Comparison of ENCODE assay signal across 16 cellular contexts in the genomic region with DNA sequence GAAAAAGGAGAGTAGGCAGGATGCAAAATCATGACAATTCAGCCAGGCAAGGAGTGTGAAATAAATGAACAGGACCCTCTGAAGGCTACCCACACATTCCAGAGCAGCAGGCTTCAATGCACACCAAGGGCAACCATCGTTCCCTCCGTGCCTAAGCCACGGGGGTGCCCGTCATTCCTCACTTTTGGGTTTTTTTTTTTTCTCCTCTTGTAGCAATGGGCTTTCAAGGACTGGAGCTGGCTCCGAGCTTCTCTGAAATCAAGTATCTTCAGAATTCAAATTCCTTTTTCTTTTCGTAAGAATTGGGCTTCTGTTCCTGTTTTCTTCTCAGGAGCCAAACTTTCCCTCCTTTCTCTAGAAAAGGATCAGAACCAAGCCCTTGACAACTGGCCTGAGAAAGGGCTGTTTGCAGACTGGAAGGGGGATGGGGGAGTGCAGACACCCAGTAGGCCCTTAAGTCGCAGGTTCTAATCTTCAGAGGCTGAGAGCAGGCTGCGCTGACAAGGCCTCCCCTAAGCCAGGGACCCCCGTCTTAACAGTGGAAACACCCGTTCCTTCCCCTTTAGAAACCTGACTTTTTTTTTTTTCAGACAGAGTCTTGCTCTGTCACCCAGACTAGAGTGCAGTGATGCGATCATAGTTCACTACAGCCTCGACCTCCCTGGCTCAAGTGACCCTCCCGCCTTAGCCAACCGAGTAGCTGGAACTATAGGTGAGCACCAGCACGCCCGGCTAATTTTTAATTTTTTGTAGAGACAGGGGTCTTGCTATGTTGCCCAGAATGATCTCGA. TPM values are rescaled to one million over a fixed set of nuclear protein-coding genes. Genes with fewer than 3 reads are reported as not detected.
DNase-seq lines count a peak whose midpoint lies in the region; ATAC-seq and TF ChIP-seq lines count a peak whose summit lies in the region.
"Had no signal": no experiment of that assay in that cellular context is flagged by ENCODE, and none has a peak within 500 bp of the region (broad histone marks: within the 10 kb centered on the region; RNA-seq: fewer than 3 reads in every experiment).

No MANE protein-coding gene starts in this region.

- no peak for ATAC-seq in left ventricle myocardium superior
- ATAC-seq in upper lobe of right lung = no peak
- ATAC-seq in GM19023 (IDR thresholded peaks at IDR 0.05; ENCODE audit: unreplicated experiment) = no peak
- ATAC-seq: activated naive CD4-positive, alpha-beta T cell treated with anti-CD3 and anti-CD28 coated beads, Interleukin-2, amount 50 U/mL, for 72 hours had no signal

- peaks cover 16% of the 10 kb centered on the region for H3K4me1 Mint-ChIP-seq in endothelial cell (ENCODE audit: unreplicated experiment)

- H3K36me3 Mint-ChIP-seq in endothelial cell (ENCODE audit: low read depth, unreplicated experiment) = no peaks in the 10 kb centered on the region
- H3K36me3 Mint-ChIP-seq: activated naive CD4-positive, alpha-beta T cell treated with anti-CD3 and anti-CD28 coated beads, Interleukin-2, amount 50 U/mL, for 72 hours had no signal

- peaks cover 13% of the 10 kb centered on the region for H3K27me3 Mint-ChIP-seq in endothelial cell (ENCODE audit: unreplicated experiment)
- H3K27me3 Mint-ChIP-seq: activated CD4-positive, alpha-beta memory T cell treated with anti-CD3 and anti-CD28 coated beads, Interleukin-2, amount 10 ng/mL, durations not matched to agents 7 days and 5 days had no signal

- peak overlapping the region; percentile 83 for H3K27ac Mint-ChIP-seq in endothelial cell (ENCODE audit: unreplicated experiment)
- H3K27ac Mint-ChIP-seq: activated CD4-positive, alpha-beta memory T cell treated with anti-CD3 and anti-CD28 coated beads, Interleukin-2, amount 10 ng/mL, durations not matched to agents 7 days and 5 days; T-helper 1 cell treated with Interleukin-12 subunit alpha and Interleukin-12 subunit beta and Interleukin-4 antibody, amounts not matched to agents 30 μg/mL and 1 μg/mL, for 36 hours had no signal

- DNase-seq in cardiac septum (ENCODE audit: low spot score) (peak; percentile 20), left ventricle myocardium superior (no peak), endothelial cell (ENCODE audit: low spot score) (no peak), osteoblast (ENCODE audit: insufficient read length, low spot score, missing footprints) (peak; percentile 66), upper lobe of right lung (no peak), dermis blood vessel endothelial cell (no peak), NOMO-1 treated with dmso at 0.1 percent for 144 hours (lab: John Stamatoyannopoulos, UW; ENCODE audit: unreplicated experiment) (no peak)
- DNase-seq: activated CD4-positive, alpha-beta memory T cell treated with anti-CD3 and anti-CD28 coated beads, Interleukin-2, amount 10 ng/mL, durations not matched to agents 7 days and 5 days; effector CD4-positive, alpha-beta T cell; MV-4-11; NCI-H2227 treated with DMSO at 0.1 percent for 48 hours; stimulated activated CD4-positive, alpha-beta T cell treated with anti-CD3 and anti-CD28 coated beads, Interleukin-4, amount 100 ng/mL, for 4 hours; substantia nigra had no signal

- H3K4me1 ChIP-seq in osteoblast (ENCODE audit: insufficient read depth, low read length) (peaks cover 21% of the 10 kb centered on the region), upper lobe of right lung (peaks cover 77% of the 10 kb centered on the region)

- no peak overlapping the region for H2AFZ ChIP-seq in osteoblast (ENCODE audit: low read length)

- no peaks in the 10 kb centered on the region for H3K36me3 ChIP-seq in osteoblast (ENCODE audit: insufficient read depth, low read length)
- H3K36me3 ChIP-seq in upper lobe of right lung = no peaks in the 10 kb centered on the region

- no peak overlapping the region for H3K4me2 ChIP-seq in osteoblast (ENCODE audit: insufficient read depth, low read length)

- no peak overlapping the region for H3K4me3 ChIP-seq in osteoblast (ENCODE audit: insufficient read depth, low read length)
- no peak overlapping the region for H3K4me3 ChIP-seq in upper lobe of right lung

- intact Hi-C loops in cardiac septum (cut with DNase I) (loop anchor here (5.0 kb wide), 1 partner anchor 44 kb away; no protein-coding TSS in a partner anchor), left ventricle myocardium superior (cut with micrococcal nuclease) (no loop called here), upper lobe of right lung (cut with DNase I) (no loop called here)

- H3K27me3 ChIP-seq in osteoblast (ENCODE audit: insufficient read depth, low read length) = no peaks in the 10 kb centered on the region
- no peaks in the 10 kb centered on the region for H3K27me3 ChIP-seq in upper lobe of right lung

- no peaks in the 10 kb centered on the region for H3K79me2 ChIP-seq in osteoblast (ENCODE audit: insufficient read depth, low read length)

- H3K9me3 ChIP-seq in osteoblast (ENCODE audit: low read depth, low read length) (no peaks in the 10 kb centered on the region), upper lobe of right lung (no peaks in the 10 kb centered on the region)

- no peak overlapping the region for H3K27ac ChIP-seq in osteoblast (ENCODE audit: low read depth, low read length)
- H3K27ac ChIP-seq in upper lobe of right lung = peak overlapping the region; percentile 86

- no peaks in the 10 kb centered on the region for H3K9me3 Mint-ChIP-seq in endothelial cell (ENCODE audit: unreplicated experiment)
- H3K9me3 Mint-ChIP-seq: activated CD4-positive, alpha-beta memory T cell treated with anti-CD3 and anti-CD28 coated beads, Interleukin-2, amount 10 ng/mL, durations not matched to agents 7 days and 5 days; activated naive CD4-positive, alpha-beta T cell treated with anti-CD3 and anti-CD28 coated beads, Interleukin-2, amount 50 U/mL, for 72 hours; T-helper 1 cell treated with Interleukin-12 subunit alpha and Interleukin-12 subunit beta and Interleukin-4 antibody, amounts not matched to agents 30 μg/mL and 1 μg/mL, for 36 hours had no signal

- TF ChIP-seq CTCF in endothelial cell (IDR thresholded peaks at IDR 0.05; ENCODE audit: unreplicated experiment) (no peak), osteoblast (IDR thresholded peaks at IDR 0.05; ENCODE audit: extremely low read depth, low read depth, low read length) (no peak), upper lobe of right lung (IDR thresholded peaks at IDR 0.05) (no peak)

- no peak overlapping the region for H3K4me3 Mint-ChIP-seq in endothelial cell (ENCODE audit: unreplicated experiment)
- H3K4me3 Mint-ChIP-seq: activated CD4-positive, alpha-beta memory T cell treated with anti-CD3 and anti-CD28 coated beads, Interleukin-2, amount 10 ng/mL, durations not matched to agents 7 days and 5 days; T-helper 1 cell treated with Interleukin-12 subunit alpha and Interleukin-12 subunit beta and Interleukin-4 antibody, amounts not matched to agents 30 μg/mL and 1 μg/mL, for 36 hours had no signal

- H4K20me1 ChIP-seq in osteoblast (ENCODE audit: insufficient read depth, low read length) = no peaks in the 10 kb centered on the region

RNA-seq across cellular contexts. Expression of a gene that starts 51.7 kb away (rescaled TPM):
- total RNA-seq in cardiac septum (4.0 TPM), left ventricle myocardium superior (4.8 TPM), endothelial cell (ENCODE audit: unreplicated experiment) (1.2 TPM), osteoblast (3.8 and 6.2 TPM in 2 replicates), upper lobe of right lung (11.7 TPM), dermis blood vessel endothelial cell (4.4 and 5.0 TPM in 2 replicates)

Comparison
In these comparisons a context has a peak if more than half of its experiments do, and no peak if none do; other contexts are left out.
1. DNase-seq: peak in cardiac septum (single experiment) and osteoblast (single experiment); none in left ventricle myocardium superior (single experiment), endothelial cell (single experiment), upper lobe of right lung (single experiment), dermis blood vessel endothelial cell (single experiment) and NOMO-1 treated with dmso at 0.1 percent for 144 hours (single experiment).